ENCODE assay signal across 13 cellular contexts in the genomic region with DNA sequence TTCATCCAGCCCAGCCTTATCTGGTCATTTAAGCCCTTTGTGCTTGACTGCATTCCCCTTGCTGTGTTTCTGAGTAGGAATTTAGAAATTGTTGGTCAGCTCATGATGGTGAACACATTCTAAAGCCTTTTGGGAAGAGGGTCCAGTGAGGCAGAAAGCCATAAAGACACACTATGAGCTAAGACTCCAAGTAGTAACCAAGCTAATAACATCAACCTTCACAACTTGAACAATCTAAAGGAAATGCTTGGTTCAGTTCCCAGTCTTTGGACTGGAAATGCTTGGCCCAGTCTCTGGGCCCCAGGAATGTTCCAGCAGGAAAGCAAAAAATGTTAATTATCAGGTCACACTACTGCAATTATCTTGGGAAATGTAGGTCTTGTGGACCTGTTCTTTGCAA. TPM values are rescaled to one million over a fixed set of nuclear protein-coding genes. Genes with fewer than 3 reads are reported as not detected.
DNase-seq lines count a peak whose midpoint lies in the region; ATAC-seq and TF ChIP-seq lines count a peak whose summit lies in the region.
"Had no signal": no experiment of that assay in that cellular context is flagged by ENCODE, and none has a peak within 500 bp of the region (broad histone marks: within the 10 kb centered on the region; RNA-seq: fewer than 3 reads in every experiment).

No MANE protein-coding gene starts in this region.

- intact Hi-C loops in Caco-2 (cut with micrococcal nuclease; ENCODE audit: unreplicated experiment): no loop called here
- intact Hi-C loops in upper lobe of right lung (cut with DNase I): no loop called here

- H3K27me3 Mint-ChIP-seq in Caco-2 (ENCODE audit: insufficient read depth, unreplicated experiment): no peaks in the 10 kb centered on the region
- H3K27me3 Mint-ChIP-seq in neural crest cell (ENCODE audit: low read depth): no peaks in the 10 kb centered on the region

- H3K27ac Mint-ChIP-seq in Caco-2 (ENCODE audit: unreplicated experiment): peak overlapping the region; percentile 60
- peak overlapping the region; percentile 38 for H3K27ac Mint-ChIP-seq in neural crest cell (ENCODE audit: unreplicated experiment)

- POLR2A ChIA-PET in Caco-2 (lab: Charles Lee): no interaction called here

- ATAC-seq in upper lobe of right lung: no peak

- H3K27ac ChIP-seq in upper lobe of right lung: no peak overlapping the region
- H3K27ac ChIP-seq: parathyroid adenoma had no signal

- no peaks in the 10 kb centered on the region for H3K36me3 ChIP-seq in Caco-2 (ENCODE audit: control insufficient read depth, insufficient read depth, low read length)
- H3K36me3 ChIP-seq in upper lobe of right lung: peaks cover 21% of the 10 kb centered on the region

- TF ChIP-seq CTCF in Caco-2 (IDR thresholded peaks at IDR 0.05; ENCODE audit: insufficient read depth in 1 of 2, low read depth in 1 of 2, low read length in 1 of 2, severe bottlenecking in 1 of 2, unreplicated experiment in 1 of 2) (no peak), fibroblast of villous mesenchyme (IDR thresholded peaks at IDR 0.05; ENCODE audit: insufficient read depth, low read depth, low read length) (no peak), neural crest cell (conservative IDR thresholded peaks at IDR 0.05) (no peak), upper lobe of right lung (IDR thresholded peaks at IDR 0.05) (no peak)

- no peak overlapping the region for H3K4me3 ChIP-seq in Caco-2 (ENCODE audit: low read depth, low read length)
- no peak overlapping the region for H3K4me3 ChIP-seq in fibroblast of villous mesenchyme (ENCODE audit: low read depth, low read length)
- H3K4me3 ChIP-seq in upper lobe of right lung: no peak overlapping the region

- 0 out of 2 replicates have a peak, but pooled peaks cover 7% of the 10 kb centered on the region for H3K4me1 ChIP-seq in Caco-2
- H3K4me1 ChIP-seq in upper lobe of right lung: peaks cover 35% of the 10 kb centered on the region
- H3K4me1 ChIP-seq: parathyroid adenoma had no signal

- no TSS peak for BruUV-seq in Caco-2 (replicated peaks; lab: Mats Ljungman, UMichigan)

- H3K4me1 Mint-ChIP-seq in Caco-2 (ENCODE audit: low read depth, unreplicated experiment): peaks cover 7% of the 10 kb centered on the region
- H3K4me1 Mint-ChIP-seq in neural crest cell: peaks cover 6% of the 10 kb centered on the region

- H3K36me3 Mint-ChIP-seq in Caco-2 (ENCODE audit: insufficient read depth, unreplicated experiment) (peaks cover 31% of the 10 kb centered on the region), neural crest cell (ENCODE audit: low read depth) (peaks cover 20% of the 10 kb centered on the region)

- H3K4me3 Mint-ChIP-seq in Caco-2 (ENCODE audit: unreplicated experiment): no peak overlapping the region
- no peak overlapping the region for H3K4me3 Mint-ChIP-seq in neural crest cell

- H3K27me3 ChIP-seq in Caco-2 (replicated peaks; ENCODE audit: control insufficient read depth, insufficient read depth, low read length) (no peaks in the 10 kb centered on the region), upper lobe of right lung (no peaks in the 10 kb centered on the region)

- no peak for DNase-seq in Caco-2
- DNase-seq in amniotic epithelial cell (ENCODE audit: low read depth): peak; percentile 63
- peak; percentile 36 for DNase-seq in fibroblast of villous mesenchyme (ENCODE audit: low read depth)
- no peak for DNase-seq in neural crest cell (ENCODE audit: low read depth, low spot score)
- no peak for DNase-seq in NCI-H2107 treated with DMSO at 0.1 percent for 48 hours (lab: John Stamatoyannopoulos, UW; ENCODE audit: unreplicated experiment)
- no peak for DNase-seq in activated naive CD4-positive, alpha-beta T cell treated with anti-CD3 and anti-CD28 coated beads, Interleukin-2, amount 50 U/mL, for 16 hours
- no peak for DNase-seq in upper lobe of right lung
- DNase-seq in cerebellar nuclear complex (lab: John Stamatoyannopoulos, UW): no peak
- DNase-seq: activated CD4-positive, CD25-positive, alpha-beta regulatory T cell; AML-193; NCI-H2029; stimulated activated CD4-positive, alpha-beta T cell treated with anti-CD3 and anti-CD28 coated beads, Interleukin-2, amount 100 ng/mL, for 24 hours had no signal

- H3K9me3 ChIP-seq in Caco-2 (no peaks in the 10 kb centered on the region), upper lobe of right lung (no peaks in the 10 kb centered on the region)

- CTCF ChIA-PET in Caco-2 (lab: Charles Lee): no interaction called here

- H3K9me3 Mint-ChIP-seq in Caco-2 (ENCODE audit: unreplicated experiment) (no peaks in the 10 kb centered on the region), neural crest cell (peaks cover 3% of the 10 kb centered on the region)

RNA-seq across cellular contexts. Expression of a gene that starts 7.7 kb away (rescaled TPM):
- total RNA-seq in Caco-2 (2022) (112 and 116 TPM in 2 replicates), fibroblast of villous mesenchyme (32.2 and 34.5 TPM in 2 replicates), neural crest cell (27.5 and 29.8 TPM in 2 replicates), upper lobe of right lung (165 TPM)

Comparison
In these comparisons a context has a peak if more than half of its experiments do, and no peak if none do; other contexts are left out.
1. DNase-seq: peak in amniotic epithelial cell (single experiment) and fibroblast of villous mesenchyme (single experiment); none in Caco-2 (0 of 2), neural crest cell (single experiment), NCI-H2107 treated with DMSO at 0.1 percent for 48 hours (single experiment), activated naive CD4-positive, alpha-beta T cell treated with anti-CD3 and anti-CD28 coated beads, Interleukin-2, amount 50 U/mL, for 16 hours (single experiment), upper lobe of right lung (single experiment) and cerebellar nuclear complex (0 of 2).